Comparison of ENCODE assay signal across 12 cellular contexts in the genomic region with DNA sequence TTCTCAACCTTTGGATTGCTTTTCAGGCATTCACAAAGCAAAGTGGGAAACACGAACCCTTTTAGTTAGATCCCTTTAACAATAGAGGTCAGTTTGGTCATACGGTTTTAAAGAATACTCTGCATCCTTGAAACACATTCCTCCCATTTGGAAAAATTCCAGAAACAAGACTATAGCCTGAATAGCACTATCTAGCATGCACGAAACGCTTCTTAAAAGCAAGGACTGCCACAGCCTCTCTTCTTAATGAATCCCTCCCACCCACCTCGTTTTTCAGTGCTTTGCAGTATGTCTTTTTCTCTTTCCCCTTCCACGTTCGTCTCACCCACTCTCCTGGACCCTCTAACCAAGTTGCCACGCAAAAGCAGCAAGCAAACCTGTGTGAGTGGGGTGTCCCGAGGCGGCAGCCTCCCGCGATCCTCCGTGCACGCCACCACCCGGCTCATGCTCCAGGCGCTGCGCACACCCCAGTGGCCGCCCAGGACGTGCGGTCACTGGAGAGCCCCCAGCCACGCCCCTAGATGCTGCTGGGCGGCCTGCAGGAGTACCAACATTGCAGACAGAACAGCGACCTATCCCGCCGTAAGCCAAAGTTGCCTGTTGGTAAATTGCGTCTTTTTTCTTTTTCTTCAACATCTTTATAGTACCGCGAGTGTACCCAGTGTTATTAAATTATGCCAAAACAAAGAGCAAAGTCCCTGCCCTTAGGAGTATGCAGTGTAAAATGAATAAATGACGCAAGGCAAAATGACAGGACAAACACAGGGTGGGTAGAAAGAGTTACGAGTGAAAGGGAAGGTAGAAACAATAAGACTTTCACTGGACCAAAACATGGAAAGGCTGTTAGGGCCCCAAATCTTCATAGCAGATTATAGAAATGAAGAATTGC. TPM values are rescaled to one million over a fixed set of nuclear protein-coding genes. Genes with fewer than 3 reads are reported as not detected.
A peak's percentile ranks its signal among the peaks of the same experiment; 100 is the strongest.
DNase-seq lines count a peak whose midpoint lies in the region; ATAC-seq and TF ChIP-seq lines count a peak whose summit lies in the region.
"Had no signal": no experiment of that assay in that cellular context is flagged by ENCODE, and none has a peak within 500 bp of the region (broad histone marks: within the 10 kb centered on the region; RNA-seq: fewer than 3 reads in every experiment).

A gene with protein sequence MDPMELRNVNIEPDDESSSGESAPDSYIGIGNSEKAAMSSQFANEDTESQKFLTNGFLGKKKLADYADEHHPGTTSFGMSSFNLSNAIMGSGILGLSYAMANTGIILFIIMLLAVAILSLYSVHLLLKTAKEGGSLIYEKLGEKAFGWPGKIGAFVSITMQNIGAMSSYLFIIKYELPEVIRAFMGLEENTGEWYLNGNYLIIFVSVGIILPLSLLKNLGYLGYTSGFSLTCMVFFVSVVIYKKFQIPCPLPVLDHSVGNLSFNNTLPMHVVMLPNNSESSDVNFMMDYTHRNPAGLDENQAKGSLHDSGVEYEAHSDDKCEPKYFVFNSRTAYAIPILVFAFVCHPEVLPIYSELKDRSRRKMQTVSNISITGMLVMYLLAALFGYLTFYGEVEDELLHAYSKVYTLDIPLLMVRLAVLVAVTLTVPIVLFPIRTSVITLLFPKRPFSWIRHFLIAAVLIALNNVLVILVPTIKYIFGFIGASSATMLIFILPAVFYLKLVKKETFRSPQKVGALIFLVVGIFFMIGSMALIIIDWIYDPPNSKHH (minus strand): TSS at position 472 of the 889 bp plus-strand sequence. CDS start 32,926 bp downstream, outside the sequence.

- H3K27ac ChIP-seq in mesenchymal stem cell (ENCODE audit: low read length, poor library complexity, severe bottlenecking), result no peak within 1 kb of the TSS
- H3K27ac ChIP-seq: neutrophil had no signal

- peak within 1 kb of the TSS; percentile 71 for H4K91ac ChIP-seq in mesenchymal stem cell (ENCODE audit: low read length)

- no peak within 1 kb of the TSS for H2BK12ac ChIP-seq in mesenchymal stem cell (ENCODE audit: low read length in 2 of 2)

- peaks cover 6% of the 10 kb centered on the region for H3K4me1 ChIP-seq in mesenchymal stem cell (ENCODE audit: control insufficient read depth, insufficient read depth, low read depth, low read length)

- no peak for TF ChIP-seq CTCF in epithelial cell of esophagus (IDR thresholded peaks at IDR 0.05; ENCODE audit: insufficient read depth, low read depth, low read length, missing control alignments)

- no peaks in the 10 kb centered on the region for H3K36me3 ChIP-seq in mesenchymal stem cell (ENCODE audit: control insufficient read depth in 1 of 2, insufficient read depth in 2 of 2, low read depth in 1 of 2, low read length in 2 of 2)
- H3K36me3 ChIP-seq: neutrophil had no signal

- no peak within 1 kb of the TSS for H2AFZ ChIP-seq in mesenchymal stem cell (ENCODE audit: low read depth, low read length)

- H3K4me3 ChIP-seq in epithelial cell of esophagus (ENCODE audit: low read length) (peak within 1 kb of the TSS; percentile 9), mesenchymal stem cell (ENCODE audit: insufficient read depth in 1 of 2, low read depth in 1 of 2, low read length in 2 of 2) (peak within 1 kb of the TSS; percentile 57 to 71)

- no peaks in the 10 kb centered on the region for H3K79me1 ChIP-seq in mesenchymal stem cell (replicated peaks; ENCODE audit: low read length, poor library complexity, severe bottlenecking)

- H3K14ac ChIP-seq in mesenchymal stem cell (ENCODE audit: low read length in 2 of 2), result no peak within 1 kb of the TSS

- no peak within 1 kb of the TSS for H2AK5ac ChIP-seq in mesenchymal stem cell (ENCODE audit: low read length, severe bottlenecking)

- H3K9me3 ChIP-seq in mesenchymal stem cell (ENCODE audit: control insufficient read depth, low read length), result no peaks in the 10 kb centered on the region
- H3K9me3 ChIP-seq: neutrophil had no signal

- no peak within 1 kb of the TSS for H3K4ac ChIP-seq in mesenchymal stem cell (ENCODE audit: low read depth in 1 of 2, low read length in 2 of 2)

- no peak within 1 kb of the TSS for H2BK120ac ChIP-seq in mesenchymal stem cell (ENCODE audit: low read depth, low read length)

- peak; percentile 30 for DNase-seq in A172 (ENCODE audit: low spot score)
- peak; percentile 17 for DNase-seq in LoVo (ENCODE audit: low spot score)
- no peak for DNase-seq in epithelial cell of esophagus (ENCODE audit: low read depth)
- peak; percentile 51 for DNase-seq in mesenchymal stem cell
- no peak for DNase-seq in stimulated activated CD4-positive, alpha-beta T cell treated with anti-CD3 and anti-CD28 coated beads, Interleukin-12 subunit alpha, Interleukin-12 subunit beta, amount 100 ng/mL, for 4 hours
- DNase-seq in RKO (ENCODE audit: low spot score), result no peak
- DNase-seq in activated effector memory CD4-positive, alpha-beta T cell treated with anti-CD3 and anti-CD28 coated beads, Interleukin-2, amount 50 U/mL, for 16 hours, result no peak
- DNase-seq: CD4-positive, alpha-beta T cell; GOT3; NCI-H510A had no signal

- H3K9ac ChIP-seq in mesenchymal stem cell (ENCODE audit: low read length), result peak within 1 kb of the TSS; percentile 43

- H3K18ac ChIP-seq in mesenchymal stem cell (ENCODE audit: low read depth in 1 of 2, low read length in 2 of 2), result peak within 1 kb of the TSS in 1 of 2 experiments; percentile 24

- no peak within 1 kb of the TSS for H2BK15ac ChIP-seq in mesenchymal stem cell (ENCODE audit: low read depth, poor library complexity, severe bottlenecking)

- WGBS in mesenchymal stem cell, result 12% methylated on average over 30 of the region's 30 CpGs

- H3K4me2 ChIP-seq in mesenchymal stem cell (ENCODE audit: low read length, poor library complexity, severe bottlenecking), result peak within 1 kb of the TSS; percentile 96

- peak within 1 kb of the TSS; percentile 33 for H4K8ac ChIP-seq in mesenchymal stem cell (ENCODE audit: low read length)

- H2BK5ac ChIP-seq in mesenchymal stem cell (ENCODE audit: low read depth, low read length, poor library complexity, severe bottlenecking), result no peak within 1 kb of the TSS

- H3K23ac ChIP-seq in mesenchymal stem cell (ENCODE audit: low read length in 2 of 2), result no peak within 1 kb of the TSS

- ATAC-seq in GM21529 (IDR thresholded peaks at IDR 0.05; ENCODE audit: unreplicated experiment), result no peak

- peaks cover 6 to 23% of the 10 kb centered on the region in 2 experiments for H3K27me3 ChIP-seq in mesenchymal stem cell (ENCODE audit: control insufficient read depth in 1 of 2, insufficient read depth in 1 of 2, low read length in 2 of 2)

RNA-seq across cellular contexts. Expression of the gene that starts here (rescaled TPM):
- total RNA-seq in A172 (2014; rRNA removed; shearing (Covaris generic)), result 1.5 and 1.7 TPM in 2 replicates
- 0.21 TPM for polyA plus RNA-seq in mesenchymal stem cell (2013, experiment 1 of 2)
- 0.34 TPM for polyA plus RNA-seq in mesenchymal stem cell (2013, experiment 2 of 2)
- total RNA-seq: CD4-positive, alpha-beta T cell had no signal

Comparison
In these comparisons a context has a peak if more than half of its experiments do, and no peak if none do; other contexts are left out.
1. DNase-seq: peak in A172 (single experiment), LoVo (single experiment) and mesenchymal stem cell (single experiment); none in epithelial cell of esophagus (single experiment), stimulated activated CD4-positive, alpha-beta T cell treated with anti-CD3 and anti-CD28 coated beads, Interleukin-12 subunit alpha, Interleukin-12 subunit beta, amount 100 ng/mL, for 4 hours (single experiment), RKO (single experiment) and activated effector memory CD4-positive, alpha-beta T cell treated with anti-CD3 and anti-CD28 coated beads, Interleukin-2, amount 50 U/mL, for 16 hours (single experiment).